In the genomic region with DNA sequence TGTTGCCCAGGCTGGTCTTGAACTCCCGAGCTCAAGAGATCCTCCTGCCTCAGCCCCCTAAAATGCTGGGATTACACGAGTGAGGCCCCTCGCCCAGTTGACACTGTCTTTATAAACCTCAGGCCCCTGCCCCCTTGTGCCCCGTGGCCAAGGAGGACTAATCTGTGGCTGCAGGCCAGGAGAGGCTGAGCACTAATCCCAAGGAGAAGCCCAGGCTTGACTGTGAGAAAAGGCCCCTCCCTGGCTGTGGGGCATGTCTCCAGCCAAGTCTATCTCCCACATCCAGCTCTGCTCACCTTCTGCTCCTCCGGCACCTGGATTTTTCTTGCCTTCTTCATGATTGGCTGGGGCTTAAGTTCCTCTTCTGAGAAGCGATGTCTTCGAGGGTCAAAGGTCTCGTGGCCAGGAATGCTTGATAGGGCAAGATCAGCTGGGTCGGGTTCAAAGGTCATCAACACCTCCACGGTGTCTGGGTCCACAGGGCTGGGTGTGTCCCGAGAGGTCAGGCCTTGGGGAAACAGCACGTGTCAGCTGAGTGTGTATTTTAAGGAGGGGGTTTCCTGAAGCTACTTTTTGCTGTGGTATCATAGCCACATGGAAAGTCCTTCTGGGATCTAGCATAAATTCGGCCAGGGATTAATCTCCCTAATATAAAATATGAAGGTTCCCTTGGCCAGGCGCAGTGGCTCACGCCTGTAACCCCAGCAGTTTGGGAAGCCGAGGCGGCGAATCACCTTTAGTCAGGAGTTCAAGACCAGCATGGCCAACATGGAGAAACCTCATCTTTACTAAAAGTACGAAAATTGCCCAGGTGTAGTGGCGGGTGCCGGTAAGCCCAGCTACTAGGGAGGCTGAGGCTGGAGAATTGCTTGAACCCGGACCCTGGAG, we compare ENCODE assay signal across 10 cellular contexts. TPM values are rescaled to one million over a fixed set of nuclear protein-coding genes. Genes with fewer than 3 reads are reported as not detected.
DNase-seq lines count a peak whose midpoint lies in the region; ATAC-seq and TF ChIP-seq lines count a peak whose summit lies in the region.
"Had no signal": no experiment of that assay in that cellular context is flagged by ENCODE, and none has a peak within 500 bp of the region (broad histone marks: within the 10 kb centered on the region; RNA-seq: fewer than 3 reads in every experiment).

No MANE protein-coding gene starts in this region.

- H3K9me3 Mint-ChIP-seq in activated naive CD4-positive, alpha-beta T cell treated with anti-CD3 and anti-CD28 coated beads, Interleukin-2, amount 10 ng/mL, durations not matched to agents 7 days and 5 days, result no peaks in the 10 kb centered on the region

- intact Hi-C loops in body of pancreas (cut with DNase I), result no loop called here
- intact Hi-C loops in mucosa of descending colon (cut with DNase I, micrococcal nuclease), result no loop called here
- intact Hi-C loops in vagina (cut with DNase I), result loop anchor here (10.0 kb wide), 1 partner anchor 331 kb away; a partner anchor contains a TSS

- H3K27ac Mint-ChIP-seq in activated naive CD4-positive, alpha-beta T cell treated with anti-CD3 and anti-CD28 coated beads, Interleukin-2, amount 10 ng/mL, durations not matched to agents 7 days and 5 days, result peak overlapping the region; percentile 91

- CTCF ChIA-PET in activated naive CD4-positive, alpha-beta T cell treated with anti-CD3 and anti-CD28 coated beads, Interleukin-2, amount 10 ng/mL, durations not matched to agents 7 days and 5 days (lab: Charles Lee), result interaction anchor here (0.9 to 1.3 kb wide), 3 partner anchors 12 to 49 kb away, joined by 3 to 4 read pairs (median 3); a partner anchor contains a TSS

- no peaks in the 10 kb centered on the region for H3K9me3 ChIP-seq in body of pancreas
- H3K9me3 ChIP-seq in mucosa of descending colon, result no peaks in the 10 kb centered on the region
- no peaks in the 10 kb centered on the region for H3K9me3 ChIP-seq in vagina
- H3K9me3 ChIP-seq: SJSA1 had no signal

- H3K36me3 Mint-ChIP-seq in activated naive CD4-positive, alpha-beta T cell treated with anti-CD3 and anti-CD28 coated beads, Interleukin-2, amount 10 ng/mL, durations not matched to agents 7 days and 5 days, result peaks cover 30% of the 10 kb centered on the region

- H3K27me3 Mint-ChIP-seq in activated naive CD4-positive, alpha-beta T cell treated with anti-CD3 and anti-CD28 coated beads, Interleukin-2, amount 10 ng/mL, durations not matched to agents 7 days and 5 days, result no peaks in the 10 kb centered on the region

- TF ChIP-seq CTCF in body of pancreas (IDR thresholded peaks at IDR 0.05), result no peak
- TF ChIP-seq CTCF in mucosa of descending colon (IDR thresholded peaks at IDR 0.05), result no peak
- TF ChIP-seq CTCF in vagina (IDR thresholded peaks at IDR 0.05), result no peak

- TF ChIP-seq POLR2A in body of pancreas (IDR thresholded peaks at IDR 0.05), result no peak
- no peak for TF ChIP-seq POLR2A in vagina (IDR thresholded peaks at IDR 0.05)

- H3K27me3 ChIP-seq in body of pancreas (no peaks in the 10 kb centered on the region), vagina (no peaks in the 10 kb centered on the region)

- peak overlapping the region; percentile 77 for H3K4me3 Mint-ChIP-seq in activated naive CD4-positive, alpha-beta T cell treated with anti-CD3 and anti-CD28 coated beads, Interleukin-2, amount 10 ng/mL, durations not matched to agents 7 days and 5 days

- H3K4me1 Mint-ChIP-seq in activated naive CD4-positive, alpha-beta T cell treated with anti-CD3 and anti-CD28 coated beads, Interleukin-2, amount 10 ng/mL, durations not matched to agents 7 days and 5 days, result peaks cover 56% of the 10 kb centered on the region

- H3K36me3 ChIP-seq in body of pancreas (replicated peaks in 1 of 2; ENCODE audit: insufficient read depth in 1 of 2, low read depth in 2 of 2), result no peaks in the 10 kb centered on the region
- peaks cover 4% of the 10 kb centered on the region for H3K36me3 ChIP-seq in mucosa of descending colon (ENCODE audit: low read depth)
- peaks cover 0 to 5% of the 10 kb centered on the region in 2 donors for H3K36me3 ChIP-seq in vagina

- H3K27ac ChIP-seq in body of pancreas, result peak overlapping the region in 3 of 4 donors; percentile 95 to 98 (median 96)
- peak overlapping the region; percentile 99 for H3K27ac ChIP-seq in vagina
- H3K27ac ChIP-seq: SJSA1 had no signal

- H3K4me3 ChIP-seq in body of pancreas (no peak overlapping the region), mucosa of descending colon (no peak overlapping the region), vagina (peak overlapping the region in 1 of 2 donors; percentile 54)
- H3K4me3 ChIP-seq: SJSA1 had no signal

- ATAC-seq in body of pancreas, result no peak
- no peak for ATAC-seq in mucosa of descending colon

- DNase-seq in activated naive CD4-positive, alpha-beta T cell treated with anti-CD3 and anti-CD28 coated beads, Interleukin-2, amount 10 ng/mL, durations not matched to agents 7 days and 5 days, result no peak
- DNase-seq in activated naive CD4-positive, alpha-beta T cell treated with Interleukin-2 at 50 U/mL for 16 hours, result no peak
- DNase-seq in body of pancreas, result no peak
- DNase-seq in mucosa of descending colon, result peak; percentile 69 to 80 (median 75)
- DNase-seq in vagina (ENCODE audit: extremely low spot score in 2 of 2), result peak in 1 of 2 donors; percentile 90
- DNase-seq in COR-L47 (lab: John Stamatoyannopoulos, UW), result no peak
- no peak for DNase-seq in NCI-H2029 treated with DMSO at 0.1 percent for 48 hours (lab: John Stamatoyannopoulos, UW)
- no peak for DNase-seq in GOT3 (lab: John Stamatoyannopoulos, UW)

- 38 to 56% methylated on average over 12 to 22 of the region's 22 CpGs for WGBS in body of pancreas, 2 donors

- H3K4me1 ChIP-seq in body of pancreas, result peaks cover 35% of the 10 kb centered on the region
- peaks cover 60% of the 10 kb centered on the region for H3K4me1 ChIP-seq in mucosa of descending colon (ENCODE audit: low read depth)
- H3K4me1 ChIP-seq in vagina, result peaks cover 76% of the 10 kb centered on the region

RNA-seq across cellular contexts. Expression of a gene that starts 3.8 kb away (rescaled TPM):
- total RNA-seq in body of pancreas, result 1 to 10 TPM; 2.0 to 4.9 TPM
- total RNA-seq in mucosa of descending colon, result 10 to 100 TPM in 2 of 3 donors, 1 to 10 TPM in 1; 8.2 to 18.4 (median 11.1) TPM
- 4.9 TPM for total RNA-seq in vagina

RNA-seq across cellular contexts. Expression of a gene that starts 12.6 kb away (rescaled TPM):
- total RNA-seq in body of pancreas (1 to 10 TPM in 1 of 2 donors, not detected in 1; 2.9 TPM), mucosa of descending colon (10 to 100 TPM in 1 of 3 donors, 1 to 10 TPM in 2; 1.8 to 19.9 (median 3.7) TPM), vagina (7.9 TPM)
- total RNA-seq: Daoy, SJSA1 had no signal

RNA-seq across cellular contexts. Expression of a gene that starts 14.1 kb away (rescaled TPM):
- total RNA-seq in body of pancreas, result 10 to 100 TPM in 1 of 2 donors, 1 to 10 TPM in 1; 8.3 to 37.6 TPM
- total RNA-seq in mucosa of descending colon, result 10 to 100 TPM; 37.9 to 54.8 (median 50.2) TPM
- total RNA-seq in vagina, result 19.9 TPM

RNA-seq across cellular contexts. Expression of a gene that starts 14.4 kb away (rescaled TPM):
- 1,000 to 10,000 TPM; 2,402 to 3,112 TPM for total RNA-seq in body of pancreas
- total RNA-seq in mucosa of descending colon, result 1,000 to 10,000 TPM in 2 of 3 donors, 100 to 1,000 TPM in 1; 999 to 1,336 (median 1,270) TPM
- total RNA-seq in vagina, result 2,346 TPM

RNA-seq across cellular contexts. Expression of a gene that starts 18.5 kb away (rescaled TPM):
- total RNA-seq in body of pancreas, result 1 to 10 TPM in 1 of 2 donors, under 1 TPM in 1; 0.33 to 4.2 TPM
- 100 to 1,000 TPM in 2 of 3 donors, 10 to 100 TPM in 1; 97.8 to 180 (median 175) TPM for total RNA-seq in mucosa of descending colon
- total RNA-seq in vagina, result 3.2 TPM
- total RNA-seq: Daoy had no signal

Comparison
In these comparisons a context has a peak if more than half of its experiments do, and no peak if none do; other contexts are left out.
1. DNase-seq: peak in mucosa of descending colon (3 of 3); none in activated naive CD4-positive, alpha-beta T cell treated with anti-CD3 and anti-CD28 coated beads, Interleukin-2, amount 10 ng/mL, durations not matched to agents 7 days and 5 days (single experiment), activated naive CD4-positive, alpha-beta T cell treated with Interleukin-2 at 50 U/mL for 16 hours (single experiment), body of pancreas (0 of 4), COR-L47 (single experiment), NCI-H2029 treated with DMSO at 0.1 percent for 48 hours (single experiment) and GOT3 (single experiment).